In genomic region chr3:13197795-13198194, GRCh38 we compare ENCODE assay signal across 28 cellular contexts.
"Had no signal": no experiment of that assay in that cellular context is flagged by ENCODE, and none has a peak within 500 bp of the region (broad histone marks: within the 10 kb centered on the region; RNA-seq: fewer than 3 reads in every experiment).

No MANE protein-coding gene starts in this region.

- DNase-seq: activated CD4-positive, alpha-beta memory T cell treated with anti-CD3 and anti-CD28 coated beads for 36 hours; activated CD4-positive, alpha-beta T cell treated with anti-CD3 and anti-CD28 coated beads, Interleukin-2, amount 10 ng/mL, durations not matched to agents 7 days and 5 days; activated CD4-positive, CD25-positive, alpha-beta regulatory T cell; activated CD8-positive, alpha-beta memory T cell treated with anti-CD3 and anti-CD28 coated beads for 24 hours; activated gamma-delta T cell treated with Interleukin-2 at 50 U/mL for 16 hours; activated naive CD4-positive, alpha-beta T cell treated with anti-CD3 and anti-CD28 coated beads, Interleukin-2, amount 10 ng/mL, durations not matched to agents 7 days and 5 days; activated naive CD8-positive, alpha-beta T cell treated with anti-CD3 and anti-CD28 coated beads for 36 hours; activated T-cell treated with anti-CD3 and anti-CD28 coated beads, Interleukin-2, amount 50 U/mL, for 48 hours; brain microvascular endothelial cell; NCI-H1092; NCI-H1417; NCI-H1930; NCI-H2171; NCI-H226; NCI-H526 treated with DMSO at 0.1 percent for 48 hours; NCI-H82; NK-92 treated with Interleukin-12 subunit alpha and Interleukin-12 subunit beta, amount 100 ng/mL, for 24 hours; OCI-M1; RPMI8226; T-cell; T-helper 2 cell; T1000 had no signal

- H3K9ac ChIP-seq: KMS-11 had no signal

- H3K27ac ChIP-seq: brain microvascular endothelial cell, cardiac muscle cell, KMS-11, SK-N-MC had no signal

- H3K4me2 ChIP-seq: KMS-11 had no signal

- ATAC-seq: Panc1, Right ventricle myocardium inferior, T-cell had no signal

- FAIRE-seq: TTC549 had no signal

- H3K27me3 ChIP-seq: brain microvascular endothelial cell, cardiac muscle cell had no signal

- H3K4me3 ChIP-seq: cardiac muscle cell, SK-N-MC had no signal

- H3K36me3 ChIP-seq: brain microvascular endothelial cell, cardiac muscle cell had no signal
